23 cellular contexts compared by ENCODE assay signal in genomic region chr15:94385441-94385840, GRCh38.
"Had no signal": no experiment of that assay in that cellular context is flagged by ENCODE, and none has a peak within 500 bp of the region (broad histone marks: within the 10 kb centered on the region; RNA-seq: fewer than 3 reads in every experiment).

No MANE protein-coding gene starts in this region.

- ATAC-seq: foreskin keratinocyte, gastroesophageal sphincter, heart right ventricle, left cardiac atrium, left lung, left ventricle myocardium superior, lower lobe of right lung had no signal

- H3K27ac Mint-ChIP-seq: memory B cell had no signal

- FAIRE-seq: frontal cortex, islet of Langerhans, keratinocyte had no signal

- H3K27me3 Mint-ChIP-seq: memory B cell had no signal

- DNase-seq: dorsolateral prefrontal cortex; effector CD4-positive, alpha-beta T cell; effector memory CD4-positive, alpha-beta T cell; erythroblast; foreskin keratinocyte; head of caudate nucleus; heart right ventricle; hippocampal formation; left cardiac atrium; left lung; left ventricle myocardium superior; lower lobe of right lung; mammary epithelial cell; mesendoderm; midbrain had no signal

- H3K36me3 ChIP-seq: esophagus muscularis mucosa, gastroesophageal sphincter had no signal

- H3K4me1 ChIP-seq: esophagus muscularis mucosa, foreskin keratinocyte, gastroesophageal sphincter had no signal

- H3K9me3 Mint-ChIP-seq: memory B cell had no signal

- H3K9me3 ChIP-seq: esophagus muscularis mucosa, gastroesophageal sphincter, heart right ventricle, left lung, lower lobe of right lung had no signal

- H3K27me3 ChIP-seq: foreskin keratinocyte, gastroesophageal sphincter, left lung had no signal

- H3K4me3 Mint-ChIP-seq: memory B cell had no signal

- H3K27ac ChIP-seq: coronary artery, dorsolateral prefrontal cortex, epithelial cell of prostate, esophagus muscularis mucosa, foreskin keratinocyte, gastroesophageal sphincter, heart right ventricle, left lung, lower lobe of right lung had no signal

- H3K4me3 ChIP-seq: coronary artery, dorsolateral prefrontal cortex, esophagus muscularis mucosa, gastroesophageal sphincter, heart right ventricle, left lung, lower lobe of right lung had no signal
